ENCODE assay signal across 19 cellular contexts in genomic region chr2:215613265-215613664, GRCh38.
DNase-seq lines count a peak whose midpoint lies in the region; ATAC-seq, FAIRE-seq and TF ChIP-seq lines count a peak whose summit lies in the region.
"Had no signal": no experiment of that assay in that cellular context is flagged by ENCODE, and none has a peak within 500 bp of the region (broad histone marks: within the 10 kb centered on the region; RNA-seq: fewer than 3 reads in every experiment).

No MANE protein-coding gene starts in this region.

- no peak for TF ChIP-seq POLR2A in A549 (IDR thresholded peaks at IDR 0.05; ENCODE audit: low read length)

- POLR2A ChIA-PET in A549 (lab: Yijun Ruan, JAX) (interaction anchor here (1.3 kb wide), 1 partner anchor 301 kb away, joined by 3 read pairs; the partner anchor contains the start of gene ATIC), WTC11 (lab: Charles Lee) (interaction anchor here (0.6 to 1.1 kb wide), 3 partner anchors 11 to 509 kb away, joined by 3 read pairs; no protein-coding TSS in a partner anchor)

- TF ChIP-seq CTCF in A549 (IDR thresholded peaks at IDR 0.05) (no peak), WTC11 (IDR thresholded peaks at IDR 0.05) (no peak)

- peak overlapping the region; percentile 26; the same call in 1 of the 3 replicates for H3K4me2 ChIP-seq in A549

- peak overlapping the region; percentile 17 to 62; a peak in 3 of 6 replicates for H3K27ac ChIP-seq in A549
- H3K27ac ChIP-seq: stomach, uterus had no signal

- FAIRE-seq in A549 (lab: Jason Lieb, UNC) (no peak), HTR-8/SVneo (lab: Jason Lieb, UNC) (no peak)
- FAIRE-seq: frontal cortex had no signal

- peak overlapping the region; percentile 29; the same call in 1 of the 2 replicates for H3K27ac Mint-ChIP-seq in WTC11
- H3K27ac Mint-ChIP-seq: CD4-positive, alpha-beta memory T cell; immature natural killer cell had no signal

- H3K4me1 ChIP-seq in A549, result peaks cover 25% of the 10 kb centered on the region
- H3K4me1 ChIP-seq: stomach, uterus had no signal

- peak in 1 of 2 experiments; percentile 54; a peak in 3 of 6 replicates for ATAC-seq in A549
- peak; percentile 84 for ATAC-seq in WTC11
- ATAC-seq: Panc1 had no signal

- peaks cover 29% of the 10 kb centered on the region for H3K36me3 Mint-ChIP-seq in WTC11
- H3K36me3 Mint-ChIP-seq: CD4-positive, alpha-beta memory T cell; immature natural killer cell had no signal

- H3K4me3 ChIP-seq in A549, result no peak overlapping the region
- H3K4me3 ChIP-seq: HAP-1, stomach, uterus had no signal

- CTCF ChIA-PET in A549 (lab: Yijun Ruan, JAX) (interaction anchor here (1.2 kb wide), 1 partner anchor 14 kb away, joined by 3 read pairs; no protein-coding TSS in a partner anchor), WTC11 (lab: Charles Lee) (interaction anchor here (1.0 kb wide), 1 partner anchor 215 kb away, joined by 4 read pairs; no protein-coding TSS in a partner anchor)

- no peak overlapping the region for H3K4me3 Mint-ChIP-seq in WTC11
- H3K4me3 Mint-ChIP-seq: CD4-positive, alpha-beta memory T cell; immature natural killer cell had no signal

- peaks cover 36% of the 10 kb centered on the region for H3K4me1 Mint-ChIP-seq in WTC11
- H3K4me1 Mint-ChIP-seq: immature natural killer cell had no signal

- no peak for TF ChIP-seq EP300 in A549 (IDR thresholded peaks at IDR 0.05)

- peaks cover 31% of the 10 kb centered on the region for H3K9me3 Mint-ChIP-seq in WTC11
- H3K9me3 Mint-ChIP-seq: immature natural killer cell had no signal

- no peaks in the 10 kb centered on the region for H3K9me3 ChIP-seq in A549
- H3K9me3 ChIP-seq: HAP-1, stomach, uterus had no signal

- DNase-seq in A549 (ENCODE audit: low read depth in 1 of 2, low spot score in 1 of 2) (no peak), HTR-8/SVneo (ENCODE audit: insufficient read length, low spot score) (peak; percentile 26), WTC11 (ENCODE audit: low spot score) (peak; percentile 45), iPS-NIHi7 (ENCODE audit: extremely low spot score) (peak; percentile 46), midbrain (lab: John Stamatoyannopoulos, UW) (no peak), SW 1271 (lab: John Stamatoyannopoulos, UW) (no peak), cerebellum (ENCODE audit: low spot score) (no peak)
- DNase-seq in effector CD4-positive, alpha-beta T cell, result no peak
- DNase-seq: activated CD4-positive, CD25-positive, alpha-beta regulatory T cell; CD4-positive, alpha-beta memory T cell; cerebellar nuclear complex; immature natural killer cell; NCI-H774; retina; stomach; uterus had no signal

- H3K27me3 Mint-ChIP-seq in WTC11 (ENCODE audit: low read depth), result peaks cover 3% of the 10 kb centered on the region; the same call in 1 of the 2 replicates

- 62% methylated on average over 8 of the region's 8 CpGs for WGBS in A549 (ENCODE audit: missing lambda C conversion rate)

- TF ChIP-seq RAD21 in A549 (conservative IDR thresholded peaks at IDR 0.05 in 1 of 2, IDR thresholded peaks at IDR 0.05 in 1 of 2), result no peak

TF ChIP-seq in A549, 52 proteins besides CTCF, POLR2A, EP300 and RAD21:
- TF ChIP-seq GATA3 (IDR thresholded peaks at IDR 0.05; ENCODE audit: borderline replicate concordance) (no peak), RARB (CRISPR knock-in tag; IDR thresholded peaks at IDR 0.05) (no peak), EHMT2 (IDR thresholded peaks at IDR 0.05; ENCODE audit: low read depth) (no peak), CHD4 (IDR thresholded peaks at IDR 0.05; ENCODE audit: borderline replicate concordance) (no peak), RFX5 (IDR thresholded peaks at IDR 0.05) (no peak), ATOH8 (CRISPR knock-in tag; IDR thresholded peaks at IDR 0.05; ENCODE audit: low read depth) (no peak)

TF ChIP-seq in WTC11, 78 proteins besides CTCF, POLR2A, EP300 and RAD21:
- TF ChIP-seq NR1H2 (CRISPR knock-in tag; IDR thresholded peaks at IDR 0.05), result no peak
TF ChIP-seq in WTC11: peak in this region for 0.

Comparison
In these comparisons a context has a peak if more than half of its experiments do, and no peak if none do; other contexts are left out.
1. DNase-seq: peak in HTR-8/SVneo (single experiment), WTC11 (single experiment) and iPS-NIHi7 (single experiment); none in A549 (0 of 2), midbrain (single experiment), SW 1271 (0 of 2), effector CD4-positive, alpha-beta T cell (single experiment) and cerebellum (single experiment).